ENCODE assay signal across 25 cellular contexts in genomic region chr1:165840419-165840818, GRCh38.
"Had no signal": no experiment of that assay in that cellular context is flagged by ENCODE, and none has a peak within 500 bp of the region (broad histone marks: within the 10 kb centered on the region; RNA-seq: fewer than 3 reads in every experiment).

No MANE protein-coding gene starts in this region.

- ATAC-seq: activated CD4-positive, alpha-beta T cell treated with anti-CD3 and anti-CD28 coated beads for 36 hours had no signal

- H3K4me3 ChIP-seq: MG63, Peyer's patch had no signal

- H3K27me3 ChIP-seq: MG63, Peyer's patch had no signal

- H3K36me3 ChIP-seq: Peyer's patch had no signal

- H3K9me3 ChIP-seq: Peyer's patch had no signal

- H3K9me3 Mint-ChIP-seq: activated CD4-positive, alpha-beta memory T cell treated with anti-CD3 and anti-CD28 coated beads, Interleukin-2, amount 10 ng/mL, durations not matched to agents 7 days and 5 days; activated naive CD4-positive, alpha-beta T cell treated with anti-CD3 and anti-CD28 coated beads, Interleukin-2, amount 10 ng/mL, durations not matched to agents 7 days and 5 days; activated naive CD8-positive, alpha-beta T cell treated with anti-CD3 and anti-CD28 coated beads for 36 hours; activated T-helper 2 cell treated with anti-CD3 and anti-CD28 coated beads, Interferon-gamma antibody, Interleukin-2, Interleukin-4, amounts not matched to agents 10 μg/mL and 5 μg/mL and 100 μg/mL, durations not matched to agents 14 hours and 24 hours and 36 hours; T-helper 1 cell treated with Interleukin-12 subunit alpha and Interleukin-12 subunit beta and Interleukin-4 antibody, amounts not matched to agents 30 μg/mL and 1 μg/mL, for 36 hours had no signal

- H3K4me3 Mint-ChIP-seq: activated CD4-positive, alpha-beta memory T cell treated with anti-CD3 and anti-CD28 coated beads, Interleukin-2, amount 10 ng/mL, durations not matched to agents 7 days and 5 days; activated CD4-positive, alpha-beta T cell treated with anti-CD3 and anti-CD28 coated beads for 36 hours; activated naive CD4-positive, alpha-beta T cell treated with anti-CD3 and anti-CD28 coated beads, Interleukin-2, amount 10 ng/mL, durations not matched to agents 7 days and 5 days; activated naive CD8-positive, alpha-beta T cell treated with anti-CD3 and anti-CD28 coated beads for 36 hours; T-helper 1 cell treated with Interleukin-12 subunit alpha and Interleukin-12 subunit beta and Interleukin-4 antibody, amounts not matched to agents 30 μg/mL and 1 μg/mL, for 36 hours had no signal

- DNase-seq: activated CD4-positive, alpha-beta memory T cell treated with anti-CD3 and anti-CD28 coated beads, Interleukin-2, amount 10 ng/mL, durations not matched to agents 7 days and 5 days; activated CD4-positive, alpha-beta T cell treated with anti-CD3 and anti-CD28 coated beads for 36 hours; activated CD4-positive, alpha-beta T cell treated with anti-CD3 and anti-CD28 coated beads, Interleukin-2, amount 50 U/mL, for 1 hour; activated gamma-delta T cell treated with Interleukin-2 at 50 U/mL for 16 hours; activated naive CD4-positive, alpha-beta T cell treated with anti-CD3 and anti-CD28 coated beads, Interleukin-2, amount 10 ng/mL, durations not matched to agents 7 days and 5 days; activated naive CD8-positive, alpha-beta T cell treated with anti-CD3 and anti-CD28 coated beads for 36 hours; activated T-cell treated with anti-CD3 and anti-CD28 coated beads for 4 hours; activated T-cell treated with anti-CD3 and anti-CD28 coated beads, Interleukin-2, amount 50 U/mL, for 48 hours; anterior cingulate cortex; KG1; MG63; MV-4-11; NCI-H1092 treated with DMSO at 0.1 percent for 48 hours; NCI-H1417 treated with DMSO at 0.1 percent for 48 hours; NCI-H1694; NCI-H2029; NCI-H2107; NCI-H2171 treated with DMSO at 0.1 percent for 48 hours; NCI-H345; NCI-H510A treated with DMSO at 0.1 percent for 48 hours; Peyer's patch; SHP77 treated with DMSO at 0.1 percent for 48 hours; WERI-Rb-1 had no signal

- H3K27ac ChIP-seq: WERI-Rb-1 had no signal

- H3K27me3 Mint-ChIP-seq: activated CD4-positive, alpha-beta memory T cell treated with anti-CD3 and anti-CD28 coated beads, Interleukin-2, amount 10 ng/mL, durations not matched to agents 7 days and 5 days; activated CD4-positive, alpha-beta T cell treated with anti-CD3 and anti-CD28 coated beads for 36 hours; activated naive CD4-positive, alpha-beta T cell treated with anti-CD3 and anti-CD28 coated beads, Interleukin-2, amount 10 ng/mL, durations not matched to agents 7 days and 5 days; activated naive CD8-positive, alpha-beta T cell treated with anti-CD3 and anti-CD28 coated beads for 36 hours had no signal

- H3K27ac Mint-ChIP-seq: activated CD4-positive, alpha-beta memory T cell treated with anti-CD3 and anti-CD28 coated beads, Interleukin-2, amount 10 ng/mL, durations not matched to agents 7 days and 5 days; activated CD4-positive, alpha-beta T cell treated with anti-CD3 and anti-CD28 coated beads for 36 hours; activated naive CD4-positive, alpha-beta T cell treated with anti-CD3 and anti-CD28 coated beads, Interleukin-2, amount 10 ng/mL, durations not matched to agents 7 days and 5 days; activated naive CD8-positive, alpha-beta T cell treated with anti-CD3 and anti-CD28 coated beads for 36 hours; activated T-helper 2 cell treated with anti-CD3 and anti-CD28 coated beads, Interferon-gamma antibody, Interleukin-2, Interleukin-4, amounts not matched to agents 10 μg/mL and 5 μg/mL and 100 μg/mL, durations not matched to agents 14 hours and 24 hours and 36 hours; T-helper 1 cell treated with Interleukin-12 subunit alpha and Interleukin-12 subunit beta and Interleukin-4 antibody, amounts not matched to agents 30 μg/mL and 1 μg/mL, for 36 hours had no signal
